In the genomic region with DNA sequence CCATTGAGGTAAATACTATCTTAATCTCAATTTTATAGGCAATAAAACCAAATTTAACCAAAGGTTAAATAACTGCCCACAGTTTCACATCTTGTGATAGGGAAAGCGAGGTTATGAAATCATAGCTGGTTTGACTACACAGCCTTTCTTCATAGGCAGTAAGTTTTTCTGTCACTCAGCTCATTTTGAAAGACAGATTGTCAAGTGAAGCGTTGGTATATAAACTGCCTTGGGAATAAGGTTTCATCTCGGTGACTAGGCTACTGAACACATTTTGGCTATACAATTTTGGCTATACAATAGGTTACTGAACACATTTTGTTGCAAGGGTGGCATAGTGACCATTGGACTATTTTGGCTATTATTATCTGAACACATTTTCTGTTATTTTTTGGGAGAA, we compare ENCODE assay signal across 23 cellular contexts.
"Had no signal": no experiment of that assay in that cellular context is flagged by ENCODE, and none has a peak within 500 bp of the region (broad histone marks: within the 10 kb centered on the region; RNA-seq: fewer than 3 reads in every experiment).

No MANE protein-coding gene starts in this region.

- H3K36me3 ChIP-seq: colonic mucosa, esophagus muscularis mucosa, esophagus squamous epithelium, gastrocnemius medialis, gastroesophageal sphincter, heart left ventricle, heart right ventricle had no signal

- DNase-seq: colonic mucosa; cortex of kidney; dermis blood vessel endothelial cell; dorsolateral prefrontal cortex; effector CD4-positive, alpha-beta T cell; effector CD8-positive, alpha-beta T cell; effector memory CD4-positive, alpha-beta T cell; effector memory CD8-positive, alpha-beta T cell; endodermal cell; erythroblast; esophagus squamous epithelium; foreskin fibroblast; foreskin keratinocyte; foreskin melanocyte; gastrocnemius medialis; glutamatergic neuron; head of caudate nucleus; heart left ventricle; heart right ventricle had no signal

- H3K9me3 ChIP-seq: colonic mucosa, esophagus squamous epithelium, gastrocnemius medialis, gastroesophageal sphincter had no signal

- H3K4me3 ChIP-seq: colonic mucosa, coronary artery, dorsolateral prefrontal cortex, esophagus muscularis mucosa, esophagus squamous epithelium, gastrocnemius medialis, gastroesophageal sphincter, heart left ventricle, heart right ventricle had no signal

- H3K27ac ChIP-seq: colonic mucosa, coronary artery, dorsolateral prefrontal cortex, epithelial cell of prostate, esophagus muscularis mucosa, esophagus squamous epithelium, foreskin keratinocyte, gastrocnemius medialis, gastroesophageal sphincter, heart left ventricle, heart right ventricle had no signal

- H3K27me3 ChIP-seq: colonic mucosa, dorsolateral prefrontal cortex, esophagus muscularis mucosa, esophagus squamous epithelium, foreskin keratinocyte, gastrocnemius medialis, gastroesophageal sphincter, heart left ventricle, heart right ventricle had no signal
